In genomic region chr17:63775420-63775819, GRCh38 we compare ENCODE assay signal across 8 cellular contexts. TPM values are rescaled to one million over a fixed set of nuclear protein-coding genes. Genes with fewer than 3 reads are reported as not detected.
DNase-seq lines count a peak whose midpoint lies in the region; ATAC-seq and TF ChIP-seq lines count a peak whose summit lies in the region.

No MANE protein-coding gene starts in this region.

- no peaks in the 10 kb centered on the region for H3K27me3 ChIP-seq in IMR-90 (ENCODE audit: control insufficient read depth, insufficient read depth, low read length)
- no peaks in the 10 kb centered on the region for H3K27me3 ChIP-seq in mucosa of stomach (ENCODE audit: control insufficient read depth, insufficient read depth, low read length)

- ATAC-seq in IMR-90 (ENCODE audit: low read depth): no peak
- ATAC-seq in omental fat pad (ENCODE audit: low FRiP score): no peak
- no peak for ATAC-seq in GM21447 (IDR thresholded peaks at IDR 0.05; ENCODE audit: unreplicated experiment)

- peaks cover 73% of the 10 kb centered on the region for H4K20me1 ChIP-seq in IMR-90 (ENCODE audit: insufficient read depth, low read length)

- peaks cover 2% of the 10 kb centered on the region; the same call in 1 of the 2 replicates for H3K4me1 ChIP-seq in IMR-90 (ENCODE audit: control insufficient read depth, insufficient read depth, low read length)
- peaks cover 17% of the 10 kb centered on the region for H3K4me1 ChIP-seq in mucosa of stomach (ENCODE audit: control insufficient read depth, insufficient read depth, low read length)

- peak overlapping the region; percentile 42; the same call in 1 of the 2 replicates for H3K14ac ChIP-seq in IMR-90 (replicated peaks; ENCODE audit: low read depth, low read length)

- H3K36me3 ChIP-seq in IMR-90 (ENCODE audit: control insufficient read depth, insufficient read depth, low read length) (peaks cover 6% of the 10 kb centered on the region), mucosa of stomach (ENCODE audit: control insufficient read depth, insufficient read depth, low read length) (no peaks in the 10 kb centered on the region)

- H3K18ac ChIP-seq in IMR-90 (ENCODE audit: low read depth, low read length): no peak overlapping the region

- no peak overlapping the region for H4K8ac ChIP-seq in IMR-90 (ENCODE audit: low read depth in 2 of 2, low read length in 2 of 2)

- H3K9ac ChIP-seq in IMR-90 (ENCODE audit: low read depth, low read length): peak overlapping the region; percentile 99
- peak overlapping the region; percentile 78 for H3K9ac ChIP-seq in mucosa of stomach (ENCODE audit: low read length)

- H2AK5ac ChIP-seq in IMR-90 (ENCODE audit: low read depth, low read length): no peak overlapping the region

- H2AFZ ChIP-seq in IMR-90 (replicated peaks; ENCODE audit: low read length, poor library complexity): no peak overlapping the region

- DNase-seq in AG04449 (ENCODE audit: low read depth, low spot score): no peak
- DNase-seq in IMR-90: no peak
- DNase-seq in cardiac fibroblast (ENCODE audit: low read depth in 2 of 2): peak; percentile 7 to 11
- DNase-seq in GM20000 (ENCODE audit: low spot score): no peak
- no peak for DNase-seq in omental fat pad (ENCODE audit: low spot score)
- no peak for DNase-seq in hippocampal formation (lab: John Stamatoyannopoulos, UW)

- no peak for TF ChIP-seq RAD21 in IMR-90 (IDR thresholded peaks at IDR 0.05; ENCODE audit: low read length)

- BruUV-seq in IMR-90 (replicated peaks; lab: Mats Ljungman, UMichigan): no TSS peak

- no peak overlapping the region for H2BK120ac ChIP-seq in IMR-90 (ENCODE audit: low read depth, low read length)

- dilution Hi-C loops in IMR-90 (cut with HindIII; ENCODE audit: low sequenced_read_pairs, unreplicated experiment): no loop called here

- intact Hi-C loops in IMR-90 (cut with micrococcal nuclease): no loop called here

- H3K4ac ChIP-seq in IMR-90 (ENCODE audit: low read depth, low read length): peak overlapping the region; percentile 1; the same call in 1 of the 2 replicates

- H2AK9ac ChIP-seq in IMR-90 (replicated peaks; ENCODE audit: low read depth, low read length, poor library complexity): no peak overlapping the region

- 0% methylated on average over 6 of the region's 8 CpGs; no CpG with 5 or more reads in 1 of the 2 experiments for WGBS in IMR-90 (ENCODE audit: extremely low coverage in 2 of 2, insufficient read length in 1 of 2), 2 experiments

- no peak overlapping the region for H4K91ac ChIP-seq in IMR-90 (ENCODE audit: insufficient read depth, low read depth, low read length)

- in situ Hi-C loops in IMR-90 (cut with MboI; ENCODE audit: low sequenced_read_pairs): no loop called here

- no peak overlapping the region for H3K56ac ChIP-seq in IMR-90 (ENCODE audit: extremely low read depth, insufficient read depth, low read length)

- no peak; the same call in 1 of the 2 replicates for TF ChIP-seq POLR2A in IMR-90 (IDR thresholded peaks at IDR 0.05; ENCODE audit: low read depth, low read length)

- H2BK20ac ChIP-seq in IMR-90 (ENCODE audit: low read depth, low read length): no peak overlapping the region

- TF ChIP-seq CTCF in AG04449 (IDR thresholded peaks at IDR 0.05; ENCODE audit: insufficient read depth, low read length, missing control alignments) (no peak), IMR-90 (conservative IDR thresholded peaks at IDR 0.05; ENCODE audit: low read depth, low read length) (no peak), cardiac fibroblast (IDR thresholded peaks at IDR 0.05; ENCODE audit: low read depth, low read length) (no peak), GM20000 (IDR thresholded peaks at IDR 0.05; ENCODE audit: extremely low read depth, missing control alignments) (no peak), omental fat pad (IDR thresholded peaks at IDR 0.05) (no peak)

- no peak overlapping the region for H4K5ac ChIP-seq in IMR-90 (ENCODE audit: low read depth, low read length)

- peaks cover 3% of the 10 kb centered on the region for H3K9me1 ChIP-seq in IMR-90 (ENCODE audit: insufficient read depth, low read length)

- CTCF ChIA-PET in AG04449 (lab: Yijun Ruan, JAX) (interaction anchor here (1.0 kb wide), 1 partner anchor 77 kb away, joined by 5 read pairs; no protein-coding TSS in a partner anchor), IMR-90 (lab: Yijun Ruan, JAX) (interaction anchor here (0.7 to 0.8 kb wide), 2 partner anchors 8 to 14 kb away, joined by 3 read pairs; no protein-coding TSS in a partner anchor)

- H3K9me3 ChIP-seq in IMR-90 (ENCODE audit: control insufficient read depth, insufficient read depth, low read length): no peaks in the 10 kb centered on the region
- no peaks in the 10 kb centered on the region for H3K9me3 ChIP-seq in mucosa of stomach (ENCODE audit: control insufficient read depth, low read length)

- POLR2A ChIA-PET in AG04449 (lab: Yijun Ruan, JAX) (interaction anchor here (1.0 to 1.1 kb wide), 2 partner anchors 9 to 33 kb away, joined by 3 to 4 read pairs; no protein-coding TSS in a partner anchor), IMR-90 (lab: Charles Lee; ENCODE audit: unreplicated experiment) (no interaction called here)

- H2BK5ac ChIP-seq in IMR-90 (ENCODE audit: low read depth, low read length, poor library complexity, severe bottlenecking): peak overlapping the region; percentile 74

- H3K79me1 ChIP-seq in IMR-90 (ENCODE audit: low read depth in 1 of 2, low read length in 2 of 2): peaks cover 0 to 43% of the 10 kb centered on the region in 2 experiments; a peak in 2 of 4 replicates

- peak overlapping the region; percentile 84 for H3K4me2 ChIP-seq in IMR-90 (ENCODE audit: low read depth, low read length)

- peak overlapping the region; percentile 21 for H3K27ac ChIP-seq in IMR-90 (ENCODE audit: insufficient read depth, low read length)

- H3K23ac ChIP-seq in IMR-90 (ENCODE audit: low read depth, low read length): peak overlapping the region; percentile 94; the same call in 1 of the 2 replicates

- H2BK15ac ChIP-seq in IMR-90 (ENCODE audit: low read depth, low read length): no peak overlapping the region

- H3K4me3 ChIP-seq in AG04449 (ENCODE audit: low read depth, low read length): peak overlapping the region; percentile 84
- peak overlapping the region; percentile 100 for H3K4me3 ChIP-seq in IMR-90 (ENCODE audit: insufficient read depth, low read depth, low read length)
- peak overlapping the region; percentile 60 to 94 for H3K4me3 ChIP-seq in cardiac fibroblast (replicated peaks in 1 of 2; ENCODE audit: low read depth in 2 of 2, low read length in 2 of 2)
- H3K4me3 ChIP-seq in mucosa of stomach (ENCODE audit: low read length): peak overlapping the region; percentile 23

TF ChIP-seq in IMR-90, 13 proteins besides CTCF, POLR2A, EP300 and RAD21 (continues in another document):
- no peak for TF ChIP-seq MXI1 (IDR thresholded peaks at IDR 0.05; ENCODE audit: borderline replicate concordance, low read depth, low read length)
- no peak for TF ChIP-seq MAFK (IDR thresholded peaks at IDR 0.05; ENCODE audit: low read depth, low read length)
- TF ChIP-seq BHLHE40 (IDR thresholded peaks at IDR 0.05; ENCODE audit: low read depth, low read length): no peak
- TF ChIP-seq, protein P1, sequence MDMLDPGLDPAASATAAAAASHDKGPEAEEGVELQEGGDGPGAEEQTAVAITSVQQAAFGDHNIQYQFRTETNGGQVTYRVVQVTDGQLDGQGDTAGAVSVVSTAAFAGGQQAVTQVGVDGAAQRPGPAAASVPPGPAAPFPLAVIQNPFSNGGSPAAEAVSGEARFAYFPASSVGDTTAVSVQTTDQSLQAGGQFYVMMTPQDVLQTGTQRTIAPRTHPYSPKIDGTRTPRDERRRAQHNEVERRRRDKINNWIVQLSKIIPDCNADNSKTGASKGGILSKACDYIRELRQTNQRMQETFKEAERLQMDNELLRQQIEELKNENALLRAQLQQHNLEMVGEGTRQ (IDR thresholded peaks at IDR 0.05; ENCODE audit: low read depth, low read length): no peak
- TF ChIP-seq MAZ (IDR thresholded peaks at IDR 0.05; ENCODE audit: borderline replicate concordance, low read depth, low read length): no peak
- TF ChIP-seq, protein P2, sequence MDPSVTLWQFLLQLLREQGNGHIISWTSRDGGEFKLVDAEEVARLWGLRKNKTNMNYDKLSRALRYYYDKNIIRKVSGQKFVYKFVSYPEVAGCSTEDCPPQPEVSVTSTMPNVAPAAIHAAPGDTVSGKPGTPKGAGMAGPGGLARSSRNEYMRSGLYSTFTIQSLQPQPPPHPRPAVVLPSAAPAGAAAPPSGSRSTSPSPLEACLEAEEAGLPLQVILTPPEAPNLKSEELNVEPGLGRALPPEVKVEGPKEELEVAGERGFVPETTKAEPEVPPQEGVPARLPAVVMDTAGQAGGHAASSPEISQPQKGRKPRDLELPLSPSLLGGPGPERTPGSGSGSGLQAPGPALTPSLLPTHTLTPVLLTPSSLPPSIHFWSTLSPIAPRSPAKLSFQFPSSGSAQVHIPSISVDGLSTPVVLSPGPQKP (IDR thresholded peaks at IDR 0.05; ENCODE audit: borderline replicate concordance, low read depth, low read length): no peak

RNA-seq across cellular contexts. Expression of gene DDX42, which starts 1.4 kb away (rescaled TPM):
- 74.7 and 75.8 TPM in 2 replicates for total RNA-seq in IMR-90 (2012; rRNA removed)
- 75.6 and 91.5 TPM in 2 replicates for polyA plus RNA-seq in IMR-90 (2012; rRNA removed)
- 18.9 and 19.1 TPM in 2 replicates for polyA plus RNA-seq in IMR-90 (2012; cell fraction: cytosol; rRNA removed)
- polyA plus RNA-seq in IMR-90 (2012; cell fraction: nucleus; rRNA removed; ENCODE audit: low replicate concordance): 62.8 and 303 TPM in 2 replicates
- 100 to 1,000 TPM in 2 of 4 donors, 10 to 100 TPM in 2; 87.2 to 150 (median 112) TPM for total RNA-seq in omental fat pad

RNA-seq across cellular contexts. Expression of gene CCDC47, which starts 2.0 kb away (rescaled TPM):
- total RNA-seq in IMR-90 (2012; rRNA removed): 62.0 and 79.4 TPM in 2 replicates
- 45.3 and 45.7 TPM in 2 replicates for polyA plus RNA-seq in IMR-90 (2012; rRNA removed)
- 14.3 and 14.7 TPM in 2 replicates for polyA plus RNA-seq in IMR-90 (2012; cell fraction: cytosol; rRNA removed)
- 7.1 and 19.4 TPM in 2 replicates for polyA plus RNA-seq in IMR-90 (2012; cell fraction: nucleus; rRNA removed; ENCODE audit: low replicate concordance)
- total RNA-seq in omental fat pad: 100 to 1,000 TPM in 1 of 4 donors, 10 to 100 TPM in 3; 59.2 to 103 (median 62.0) TPM

RNA-seq across cellular contexts. Expression of gene STRADA, which starts 33.8 kb away (rescaled TPM):
- total RNA-seq in IMR-90 (2012; rRNA removed) (14.7 and 19.9 TPM in 2 replicates), omental fat pad (10 to 100 TPM; 16.5 to 32.3 (median 22.4) TPM)
- 30.8 and 30.9 TPM in 2 replicates for polyA plus RNA-seq in IMR-90 (2012; rRNA removed)
- 22.7 and 27.1 TPM in 2 replicates for polyA plus RNA-seq in IMR-90 (2012; cell fraction: cytosol; rRNA removed)
- polyA plus RNA-seq in IMR-90 (2012; cell fraction: nucleus; rRNA removed; ENCODE audit: low replicate concordance): 97.1 and 101 TPM in 2 replicates

RNA-seq across cellular contexts. Expression of gene PSMC5, which starts 51.8 kb away (rescaled TPM):
- total RNA-seq in IMR-90 (2012; rRNA removed) (104 and 105 TPM in 2 replicates), omental fat pad (100 to 1,000 TPM in 3 of 4 donors, 10 to 100 TPM in 1; 91.0 to 119 (median 103) TPM)
- polyA plus RNA-seq in IMR-90 (2012; rRNA removed): 165 and 175 TPM in 2 replicates
- 104 and 142 TPM in 2 replicates for polyA plus RNA-seq in IMR-90 (2012; cell fraction: cytosol; rRNA removed)
- polyA plus RNA-seq in IMR-90 (2012; cell fraction: nucleus; rRNA removed; ENCODE audit: low replicate concordance): 92.5 and 145 TPM in 2 replicates

RNA-seq across cellular contexts. Expression of gene FTSJ3, which starts 52.0 kb away (rescaled TPM):
- total RNA-seq in IMR-90 (2012; rRNA removed) (68.1 and 69.4 TPM in 2 replicates), omental fat pad (10 to 100 TPM; 39.1 to 46.4 (median 40.4) TPM)
- 45.4 and 51.3 TPM in 2 replicates for polyA plus RNA-seq in IMR-90 (2012; rRNA removed)
- 22.2 and 33.6 TPM in 2 replicates for polyA plus RNA-seq in IMR-90 (2012; cell fraction: cytosol; rRNA removed)
- polyA plus RNA-seq in IMR-90 (2012; cell fraction: nucleus; rRNA removed; ENCODE audit: low replicate concordance): 63.3 and 90.0 TPM in 2 replicates

Comparison
In these comparisons a context has a peak if more than half of its experiments do, and no peak if none do; other contexts are left out.
1. DNase-seq: peak in cardiac fibroblast (2 of 2); none in AG04449 (single experiment), IMR-90 (single experiment), GM20000 (single experiment), omental fat pad (single experiment) and hippocampal formation (0 of 2).
2. H3K4me3 ChIP-seq: peak in every context shown above with its lines; median percentile 100 in IMR-90; 84 in AG04449; 77 in cardiac fibroblast; 23 in mucosa of stomach.